2 cellular contexts compared by ENCODE assay signal in the genomic region with DNA sequence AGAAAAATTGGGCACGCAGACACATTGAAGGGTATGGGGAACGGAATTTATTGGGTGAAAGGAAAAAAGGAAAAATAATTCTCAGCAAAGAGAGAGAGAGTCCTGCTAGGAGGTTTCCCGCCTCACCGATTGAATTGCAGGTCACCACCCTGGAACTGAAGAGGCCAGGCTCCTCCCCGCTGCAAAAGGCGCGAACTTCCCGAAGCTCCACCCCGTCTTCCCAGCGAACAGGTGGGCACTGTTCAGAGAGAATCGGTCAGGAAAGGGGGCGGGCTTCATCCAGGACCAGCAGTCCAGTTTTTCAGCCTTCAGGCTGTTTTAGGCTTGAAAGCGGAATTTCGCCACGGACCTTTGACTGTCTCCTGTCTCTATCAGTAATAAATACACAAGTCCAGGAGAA.
TF ChIP-seq lines count a peak whose summit lies in the region.

No MANE protein-coding gene starts in this region.

TF ChIP-seq in GM23338, 12 proteins besides CTCF, POLR2A, EP300 and RAD21:
- TF ChIP-seq, protein P1, sequence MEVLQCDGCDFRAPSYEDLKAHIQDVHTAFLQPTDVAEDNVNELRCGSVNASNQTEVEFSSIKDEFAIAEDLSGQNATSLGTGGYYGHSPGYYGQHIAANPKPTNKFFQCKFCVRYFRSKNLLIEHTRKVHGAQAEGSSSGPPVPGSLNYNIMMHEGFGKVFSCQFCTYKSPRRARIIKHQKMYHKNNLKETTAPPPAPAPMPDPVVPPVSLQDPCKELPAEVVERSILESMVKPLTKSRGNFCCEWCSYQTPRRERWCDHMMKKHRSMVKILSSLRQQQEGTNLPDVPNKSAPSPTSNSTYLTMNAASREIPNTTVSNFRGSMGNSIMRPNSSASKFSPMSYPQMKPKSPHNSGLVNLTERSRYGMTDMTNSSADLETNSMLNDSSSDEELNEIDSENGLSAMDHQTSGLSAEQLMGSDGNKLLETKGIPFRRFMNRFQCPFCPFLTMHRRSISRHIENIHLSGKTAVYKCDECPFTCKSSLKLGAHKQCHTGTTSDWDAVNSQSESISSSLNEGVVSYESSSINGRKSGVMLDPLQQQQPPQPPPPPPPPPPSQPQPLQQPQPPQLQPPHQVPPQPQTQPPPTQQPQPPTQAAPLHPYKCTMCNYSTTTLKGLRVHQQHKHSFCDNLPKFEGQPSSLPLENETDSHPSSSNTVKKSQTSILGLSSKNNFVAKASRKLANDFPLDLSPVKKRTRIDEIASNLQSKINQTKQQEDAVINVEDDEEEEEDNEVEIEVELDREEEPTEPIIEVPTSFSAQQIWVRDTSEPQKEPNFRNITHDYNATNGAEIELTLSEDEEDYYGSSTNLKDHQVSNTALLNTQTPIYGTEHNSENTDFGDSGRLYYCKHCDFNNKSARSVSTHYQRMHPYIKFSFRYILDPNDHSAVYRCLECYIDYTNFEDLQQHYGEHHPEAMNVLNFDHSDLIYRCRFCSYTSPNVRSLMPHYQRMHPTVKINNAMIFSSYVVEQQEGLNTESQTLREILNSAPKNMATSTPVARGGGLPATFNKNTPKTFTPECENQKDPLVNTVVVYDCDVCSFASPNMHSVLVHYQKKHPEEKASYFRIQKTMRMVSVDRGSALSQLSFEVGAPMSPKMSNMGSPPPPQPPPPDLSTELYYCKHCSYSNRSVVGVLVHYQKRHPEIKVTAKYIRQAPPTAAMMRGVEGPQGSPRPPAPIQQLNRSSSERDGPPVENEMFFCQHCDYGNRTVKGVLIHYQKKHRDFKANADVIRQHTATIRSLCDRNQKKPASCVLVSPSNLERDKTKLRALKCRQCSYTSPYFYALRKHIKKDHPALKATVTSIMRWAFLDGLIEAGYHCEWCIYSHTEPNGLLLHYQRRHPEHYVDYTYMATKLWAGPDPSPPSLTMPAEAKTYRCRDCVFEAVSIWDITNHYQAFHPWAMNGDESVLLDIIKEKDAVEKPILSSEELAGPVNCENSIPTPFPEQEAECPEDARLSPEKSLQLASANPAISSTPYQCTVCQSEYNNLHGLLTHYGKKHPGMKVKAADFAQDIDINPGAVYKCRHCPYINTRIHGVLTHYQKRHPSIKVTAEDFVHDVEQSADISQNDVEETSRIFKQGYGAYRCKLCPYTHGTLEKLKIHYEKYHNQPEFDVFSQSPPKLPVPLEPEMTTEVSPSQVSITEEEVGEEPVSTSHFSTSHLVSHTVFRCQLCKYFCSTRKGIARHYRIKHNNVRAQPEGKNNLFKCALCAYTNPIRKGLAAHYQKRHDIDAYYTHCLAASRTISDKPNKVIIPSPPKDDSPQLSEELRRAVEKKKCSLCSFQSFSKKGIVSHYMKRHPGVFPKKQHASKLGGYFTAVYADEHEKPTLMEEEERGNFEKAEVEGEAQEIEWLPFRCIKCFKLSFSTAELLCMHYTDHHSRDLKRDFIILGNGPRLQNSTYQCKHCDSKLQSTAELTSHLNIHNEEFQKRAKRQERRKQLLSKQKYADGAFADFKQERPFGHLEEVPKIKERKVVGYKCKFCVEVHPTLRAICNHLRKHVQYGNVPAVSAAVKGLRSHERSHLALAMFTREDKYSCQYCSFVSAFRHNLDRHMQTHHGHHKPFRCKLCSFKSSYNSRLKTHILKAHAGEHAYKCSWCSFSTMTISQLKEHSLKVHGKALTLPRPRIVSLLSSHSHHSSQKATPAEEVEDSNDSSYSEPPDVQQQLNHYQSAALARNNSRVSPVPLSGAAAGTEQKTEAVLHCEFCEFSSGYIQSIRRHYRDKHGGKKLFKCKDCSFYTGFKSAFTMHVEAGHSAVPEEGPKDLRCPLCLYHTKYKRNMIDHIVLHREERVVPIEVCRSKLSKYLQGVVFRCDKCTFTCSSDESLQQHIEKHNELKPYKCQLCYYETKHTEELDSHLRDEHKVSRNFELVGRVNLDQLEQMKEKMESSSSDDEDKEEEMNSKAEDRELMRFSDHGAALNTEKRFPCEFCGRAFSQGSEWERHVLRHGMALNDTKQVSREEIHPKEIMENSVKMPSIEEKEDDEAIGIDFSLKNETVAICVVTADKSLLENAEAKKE (CRISPR knock-in tag; IDR thresholded peaks at IDR 0.05), result no peak
- TF ChIP-seq EZH2phosphoT487 (IDR thresholded peaks at IDR 0.05; ENCODE audit: unreplicated experiment) (no peak), ZNF331 (CRISPR knock-in tag; IDR thresholded peaks at IDR 0.05; ENCODE audit: low read depth) (no peak), JUNB (IDR thresholded peaks at IDR 0.05; ENCODE audit: unreplicated experiment) (no peak), POLR2AphosphoS5 (IDR thresholded peaks at IDR 0.05; ENCODE audit: low read depth) (no peak), NANOG (IDR thresholded peaks at IDR 0.05; ENCODE audit: borderline replicate concordance) (no peak), CREB1 (CRISPR knock-in tag; IDR thresholded peaks at IDR 0.05; ENCODE audit: low read depth) (no peak)
- TF ChIP-seq, protein P2, sequence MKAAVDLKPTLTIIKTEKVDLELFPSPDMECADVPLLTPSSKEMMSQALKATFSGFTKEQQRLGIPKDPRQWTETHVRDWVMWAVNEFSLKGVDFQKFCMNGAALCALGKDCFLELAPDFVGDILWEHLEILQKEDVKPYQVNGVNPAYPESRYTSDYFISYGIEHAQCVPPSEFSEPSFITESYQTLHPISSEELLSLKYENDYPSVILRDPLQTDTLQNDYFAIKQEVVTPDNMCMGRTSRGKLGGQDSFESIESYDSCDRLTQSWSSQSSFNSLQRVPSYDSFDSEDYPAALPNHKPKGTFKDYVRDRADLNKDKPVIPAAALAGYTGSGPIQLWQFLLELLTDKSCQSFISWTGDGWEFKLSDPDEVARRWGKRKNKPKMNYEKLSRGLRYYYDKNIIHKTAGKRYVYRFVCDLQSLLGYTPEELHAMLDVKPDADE (IDR thresholded peaks at IDR 0.05), result no peak

TF ChIP-seq in K562, 482 proteins besides CTCF, POLR2A, EP300 and RAD21:
- TF ChIP-seq E2F3 (CRISPR knock-in tag; IDR thresholded peaks at IDR 0.05) (0 out of 2 replicates have a peak, but pooled peaks have one; percentile 46), ZBTB8A (IDR thresholded peaks at IDR 0.05; ENCODE audit: partially characterized antibody) (no peak), CHD2 (IDR thresholded peaks at IDR 0.05; ENCODE audit: low read depth, low read length) (no peak), KAT2B (IDR thresholded peaks at IDR 0.05; ENCODE audit: low read depth, low read length) (no peak), ZNF124 (CRISPR knock-in tag; IDR thresholded peaks at IDR 0.05) (no peak)
- TF ChIP-seq, protein P3, sequence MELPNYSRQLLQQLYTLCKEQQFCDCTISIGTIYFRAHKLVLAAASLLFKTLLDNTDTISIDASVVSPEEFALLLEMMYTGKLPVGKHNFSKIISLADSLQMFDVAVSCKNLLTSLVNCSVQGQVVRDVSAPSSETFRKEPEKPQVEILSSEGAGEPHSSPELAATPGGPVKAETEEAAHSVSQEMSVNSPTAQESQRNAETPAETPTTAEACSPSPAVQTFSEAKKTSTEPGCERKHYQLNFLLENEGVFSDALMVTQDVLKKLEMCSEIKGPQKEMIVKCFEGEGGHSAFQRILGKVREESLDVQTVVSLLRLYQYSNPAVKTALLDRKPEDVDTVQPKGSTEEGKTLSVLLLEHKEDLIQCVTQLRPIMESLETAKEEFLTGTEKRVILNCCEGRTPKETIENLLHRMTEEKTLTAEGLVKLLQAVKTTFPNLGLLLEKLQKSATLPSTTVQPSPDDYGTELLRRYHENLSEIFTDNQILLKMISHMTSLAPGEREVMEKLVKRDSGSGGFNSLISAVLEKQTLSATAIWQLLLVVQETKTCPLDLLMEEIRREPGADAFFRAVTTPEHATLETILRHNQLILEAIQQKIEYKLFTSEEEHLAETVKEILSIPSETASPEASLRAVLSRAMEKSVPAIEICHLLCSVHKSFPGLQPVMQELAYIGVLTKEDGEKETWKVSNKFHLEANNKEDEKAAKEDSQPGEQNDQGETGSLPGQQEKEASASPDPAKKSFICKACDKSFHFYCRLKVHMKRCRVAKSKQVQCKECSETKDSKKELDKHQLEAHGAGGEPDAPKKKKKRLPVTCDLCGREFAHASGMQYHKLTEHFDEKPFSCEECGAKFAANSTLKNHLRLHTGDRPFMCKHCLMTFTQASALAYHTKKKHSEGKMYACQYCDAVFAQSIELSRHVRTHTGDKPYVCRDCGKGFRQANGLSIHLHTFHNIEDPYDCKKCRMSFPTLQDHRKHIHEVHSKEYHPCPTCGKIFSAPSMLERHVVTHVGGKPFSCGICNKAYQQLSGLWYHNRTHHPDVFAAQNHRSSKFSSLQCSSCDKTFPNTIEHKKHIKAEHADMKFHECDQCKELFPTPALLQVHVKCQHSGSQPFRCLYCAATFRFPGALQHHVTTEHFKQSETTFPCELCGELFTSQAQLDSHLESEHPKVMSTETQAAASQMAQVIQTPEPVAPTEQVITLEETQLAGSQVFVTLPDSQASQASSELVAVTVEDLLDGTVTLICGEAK (IDR thresholded peaks at IDR 0.05), result no peak
- TF ChIP-seq, protein P3 (CRISPR knock-in tag; IDR thresholded peaks at IDR 0.05), result no peak
